ENCODE assay signal across 2 cellular contexts in genomic region chr5:113245427-113246052, GRCh38.
TF ChIP-seq lines count a peak whose summit lies in the region.

No MANE protein-coding gene starts in this region.

TF ChIP-seq in SK-N-SH, 30 proteins besides CTCF, POLR2A, EP300 and RAD21 (continued from another document):
- TF ChIP-seq, protein P1, sequence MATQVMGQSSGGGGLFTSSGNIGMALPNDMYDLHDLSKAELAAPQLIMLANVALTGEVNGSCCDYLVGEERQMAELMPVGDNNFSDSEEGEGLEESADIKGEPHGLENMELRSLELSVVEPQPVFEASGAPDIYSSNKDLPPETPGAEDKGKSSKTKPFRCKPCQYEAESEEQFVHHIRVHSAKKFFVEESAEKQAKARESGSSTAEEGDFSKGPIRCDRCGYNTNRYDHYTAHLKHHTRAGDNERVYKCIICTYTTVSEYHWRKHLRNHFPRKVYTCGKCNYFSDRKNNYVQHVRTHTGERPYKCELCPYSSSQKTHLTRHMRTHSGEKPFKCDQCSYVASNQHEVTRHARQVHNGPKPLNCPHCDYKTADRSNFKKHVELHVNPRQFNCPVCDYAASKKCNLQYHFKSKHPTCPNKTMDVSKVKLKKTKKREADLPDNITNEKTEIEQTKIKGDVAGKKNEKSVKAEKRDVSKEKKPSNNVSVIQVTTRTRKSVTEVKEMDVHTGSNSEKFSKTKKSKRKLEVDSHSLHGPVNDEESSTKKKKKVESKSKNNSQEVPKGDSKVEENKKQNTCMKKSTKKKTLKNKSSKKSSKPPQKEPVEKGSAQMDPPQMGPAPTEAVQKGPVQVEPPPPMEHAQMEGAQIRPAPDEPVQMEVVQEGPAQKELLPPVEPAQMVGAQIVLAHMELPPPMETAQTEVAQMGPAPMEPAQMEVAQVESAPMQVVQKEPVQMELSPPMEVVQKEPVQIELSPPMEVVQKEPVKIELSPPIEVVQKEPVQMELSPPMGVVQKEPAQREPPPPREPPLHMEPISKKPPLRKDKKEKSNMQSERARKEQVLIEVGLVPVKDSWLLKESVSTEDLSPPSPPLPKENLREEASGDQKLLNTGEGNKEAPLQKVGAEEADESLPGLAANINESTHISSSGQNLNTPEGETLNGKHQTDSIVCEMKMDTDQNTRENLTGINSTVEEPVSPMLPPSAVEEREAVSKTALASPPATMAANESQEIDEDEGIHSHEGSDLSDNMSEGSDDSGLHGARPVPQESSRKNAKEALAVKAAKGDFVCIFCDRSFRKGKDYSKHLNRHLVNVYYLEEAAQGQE (IDR thresholded peaks at IDR 0.05; ENCODE audit: low read depth, low read length): no peak
- TF ChIP-seq YY1 (IDR thresholded peaks at IDR 0.05; ENCODE audit: low read depth) (no peak), TEAD4 (IDR thresholded peaks at IDR 0.05; ENCODE audit: borderline replicate concordance, insufficient read depth) (no peak), POLR2AphosphoS5 (IDR thresholded peaks at IDR 0.05; ENCODE audit: low read depth, low read length) (no peak), MEF2A (IDR thresholded peaks at IDR 0.05; ENCODE audit: borderline replicate concordance, low read depth) (no peak), SMC3 (IDR thresholded peaks at IDR 0.05; ENCODE audit: low read depth, low read length) (no peak), EZH2phosphoT487 (IDR thresholded peaks at IDR 0.05; ENCODE audit: borderline replicate concordance, low read depth) (no peak), GABPA (IDR thresholded peaks at IDR 0.05; ENCODE audit: low read depth) (no peak), FOXM1 (IDR thresholded peaks at IDR 0.05; ENCODE audit: low read depth) (no peak), GATA2 (CRISPR knock-in tag; IDR thresholded peaks at IDR 0.05) (no peak), RXRA (IDR thresholded peaks at IDR 0.05; ENCODE audit: borderline replicate concordance, low read depth) (no peak), PBX3 (IDR thresholded peaks at IDR 0.05) (no peak), FOSL2 (IDR thresholded peaks at IDR 0.05; ENCODE audit: borderline replicate concordance, low read depth) (no peak), CHD2 (IDR thresholded peaks at IDR 0.05; ENCODE audit: low read length, partially characterized antibody) (no peak), NFIC (IDR thresholded peaks at IDR 0.05; ENCODE audit: borderline replicate concordance) (no peak), SIN3A (IDR thresholded peaks at IDR 0.05; ENCODE audit: borderline replicate concordance, low read depth, low read length) (no peak), ZBTB33 (IDR thresholded peaks at IDR 0.05; ENCODE audit: borderline replicate concordance, low read depth) (no peak), TCF12 (IDR thresholded peaks at IDR 0.05) (no peak)

TF ChIP-seq in SK-N-SH treated with all-trans-retinoic acid at 6 μM for 48 hours, 23 proteins besides CTCF, POLR2A, EP300 and RAD21 (continued from another document):
- no peak for TF ChIP-seq ARNTL (CRISPR knock-in tag; IDR thresholded peaks at IDR 0.05; ENCODE audit: borderline replicate concordance, low read depth)
